ENCODE assay signal across 1 cellular context in the genomic region with DNA sequence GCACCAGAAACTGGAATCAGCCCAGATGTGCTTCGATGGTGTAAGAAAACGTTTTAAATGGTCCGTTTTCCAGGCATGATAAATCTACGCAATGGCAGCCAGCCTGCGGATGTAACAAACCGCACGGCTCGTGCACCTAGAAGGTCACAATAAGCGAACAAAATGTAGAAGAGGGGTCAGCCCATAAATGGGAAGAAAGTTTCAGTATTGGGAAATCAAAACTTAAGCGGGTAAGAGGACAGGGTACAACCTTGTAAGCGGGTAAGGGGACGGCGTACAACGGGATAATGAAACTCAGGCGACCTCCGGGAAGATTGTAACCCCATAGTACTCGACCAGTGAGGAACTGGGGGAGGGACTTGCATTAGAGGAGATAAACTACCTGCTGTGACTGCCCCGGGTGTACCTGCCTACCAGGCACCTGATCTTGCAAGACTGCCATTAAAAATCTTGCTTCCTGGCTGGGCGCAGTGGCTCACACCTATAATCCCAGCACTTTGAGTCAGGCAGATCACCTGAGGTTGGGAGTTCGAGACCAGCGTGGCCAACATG.
TF ChIP-seq lines count a peak whose summit lies in the region.

No MANE protein-coding gene starts in this region.

TF ChIP-seq in IMR-90, 13 proteins besides CTCF, POLR2A, EP300 and RAD21 (continued from another document):
- TF ChIP-seq FOS (IDR thresholded peaks at IDR 0.05; ENCODE audit: low read depth, low read length) (no peak), CEBPB (IDR thresholded peaks at IDR 0.05; ENCODE audit: low read depth, low read length) (no peak), SMC3 (IDR thresholded peaks at IDR 0.05; ENCODE audit: low read depth, low read length) (no peak), CHD1 (IDR thresholded peaks at IDR 0.05; ENCODE audit: low read depth, low read length) (no peak), NFE2L2 (IDR thresholded peaks at IDR 0.05; ENCODE audit: low read depth, low read length) (no peak), MAZ (IDR thresholded peaks at IDR 0.05; ENCODE audit: borderline replicate concordance, low read depth, low read length) (no peak), RCOR1 (IDR thresholded peaks at IDR 0.05; ENCODE audit: insufficient replicate concordance, low read length) (no peak), MXI1 (IDR thresholded peaks at IDR 0.05; ENCODE audit: borderline replicate concordance, low read depth, low read length) (no peak), RFX5 (IDR thresholded peaks at IDR 0.05; ENCODE audit: low read depth, low read length) (no peak)
- TF ChIP-seq, protein P1, sequence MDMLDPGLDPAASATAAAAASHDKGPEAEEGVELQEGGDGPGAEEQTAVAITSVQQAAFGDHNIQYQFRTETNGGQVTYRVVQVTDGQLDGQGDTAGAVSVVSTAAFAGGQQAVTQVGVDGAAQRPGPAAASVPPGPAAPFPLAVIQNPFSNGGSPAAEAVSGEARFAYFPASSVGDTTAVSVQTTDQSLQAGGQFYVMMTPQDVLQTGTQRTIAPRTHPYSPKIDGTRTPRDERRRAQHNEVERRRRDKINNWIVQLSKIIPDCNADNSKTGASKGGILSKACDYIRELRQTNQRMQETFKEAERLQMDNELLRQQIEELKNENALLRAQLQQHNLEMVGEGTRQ (IDR thresholded peaks at IDR 0.05; ENCODE audit: low read depth, low read length): no peak
